20 cellular contexts compared by ENCODE assay signal in the genomic region with DNA sequence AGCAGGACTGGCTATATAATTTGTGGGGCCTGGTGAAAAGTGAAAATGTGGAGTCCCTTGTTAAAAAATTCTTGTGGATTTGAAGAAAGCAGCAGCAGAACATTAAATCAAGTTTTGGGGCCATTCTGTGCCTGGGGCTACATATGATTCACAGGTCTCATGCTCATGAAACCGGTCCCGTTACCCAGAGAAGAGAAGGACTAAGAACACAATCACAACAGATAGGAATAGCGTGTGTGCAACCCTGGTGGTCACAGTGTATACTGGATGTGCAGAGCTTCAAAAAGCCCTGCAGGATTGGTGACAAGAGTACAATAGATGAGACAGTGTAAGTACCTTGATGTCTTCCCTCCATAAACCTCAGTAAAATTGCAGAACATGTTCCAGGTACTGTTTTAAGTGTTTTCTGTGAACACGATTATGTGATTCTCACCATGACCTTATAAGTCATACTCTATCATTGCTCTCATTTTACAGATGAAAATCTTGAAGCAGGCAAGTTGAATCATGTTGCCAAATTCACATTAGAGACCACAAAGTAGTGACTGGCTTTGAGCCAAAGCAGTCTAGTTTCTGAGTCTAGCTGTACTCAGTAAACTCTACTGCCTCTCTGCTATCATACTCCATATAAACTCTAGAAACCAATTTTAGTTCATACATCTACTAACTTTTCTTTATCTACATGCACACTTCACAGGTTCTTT.
"Had no signal": no experiment of that assay in that cellular context is flagged by ENCODE, and none has a peak within 500 bp of the region (broad histone marks: within the 10 kb centered on the region; RNA-seq: fewer than 3 reads in every experiment).

No MANE protein-coding gene starts in this region.

- DNase-seq: activated CD4-positive, alpha-beta memory T cell treated with anti-CD3 and anti-CD28 coated beads for 36 hours; activated CD4-positive, alpha-beta T cell treated with anti-CD3 and anti-CD28 coated beads for 36 hours; activated naive CD4-positive, alpha-beta T cell treated with anti-CD3 and anti-CD28 coated beads, Interleukin-2, amount 10 ng/mL, durations not matched to agents 7 days and 5 days; activated T-cell treated with anti-CD3 and anti-CD28 coated beads, Interleukin-2, amount 50 U/mL, for 24 hours; cortex of kidney; effector CD4-positive, alpha-beta T cell; heart left ventricle; midbrain; right cardiac atrium; small intestine; stimulated activated CD4-positive, alpha-beta T cell treated with anti-CD3 and anti-CD28 coated beads, Interleukin-4, amount 100 ng/mL, for 4 hours; stimulated activated CD8-positive, alpha-beta memory T cell treated with anti-CD3 and anti-CD28 coated beads, Interleukin-4, amount 100 ng/mL, for 48 hours; stimulated activated naive CD8-positive, alpha-beta T cell treated with anti-CD3 and anti-CD28 coated beads, Interleukin-15, Interleukin-2, amounts not matched to agents 100 U/mL and 50 U/mL, for 24 hours; T-helper 17 cell; upper lobe of left lung had no signal

- ATAC-seq: activated CD4-positive, alpha-beta T cell treated with anti-CD3 and anti-CD28 coated beads for 36 hours; heart left ventricle; right cardiac atrium; stimulated activated naive CD8-positive, alpha-beta T cell treated with anti-CD3 and anti-CD28 coated beads, Interleukin-15, Interleukin-2, amounts not matched to agents 100 U/mL and 50 U/mL, for 24 hours; T-helper 17 cell had no signal

- H3K27me3 ChIP-seq: heart left ventricle, suprapubic skin, upper lobe of left lung had no signal

- FAIRE-seq: endothelial cell of umbilical vein, frontal cortex, islet of Langerhans, small intestine had no signal

- H3K4me3 ChIP-seq: heart left ventricle, lung, suprapubic skin, upper lobe of left lung had no signal

- H3K36me3 ChIP-seq: heart left ventricle, suprapubic skin, upper lobe of left lung had no signal
